In the genomic region with DNA sequence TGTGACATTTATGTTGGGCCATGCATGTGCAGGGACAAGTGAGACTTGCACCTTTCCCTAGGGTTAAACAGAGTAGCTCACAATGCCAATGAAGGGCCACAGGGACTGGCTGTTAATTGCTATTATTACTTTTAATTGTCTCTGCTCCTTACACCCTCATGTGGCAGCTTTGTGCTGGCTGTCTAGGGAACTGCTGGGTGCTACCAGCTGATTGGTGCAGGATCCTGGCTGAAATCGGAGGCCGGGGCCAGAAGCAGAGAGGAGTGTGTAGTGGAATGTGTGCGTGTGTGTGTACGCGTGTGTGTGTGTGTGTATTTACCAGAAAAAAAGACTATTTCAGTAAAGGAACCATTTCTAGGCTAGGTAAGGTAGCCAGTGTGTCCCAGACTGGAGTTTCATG, we compare ENCODE assay signal across 17 cellular contexts.
"Had no signal": no experiment of that assay in that cellular context is flagged by ENCODE, and none has a peak within 500 bp of the region (broad histone marks: within the 10 kb centered on the region; RNA-seq: fewer than 3 reads in every experiment).

No MANE protein-coding gene starts in this region.

- ATAC-seq: activated T-cell treated with anti-CD3 and anti-CD28 coated beads, Interleukin-2, amount 50 U/mL, for 4 hours had no signal

- DNase-seq: activated CD4-positive, alpha-beta memory T cell treated with anti-CD3 and anti-CD28 coated beads for 36 hours; activated CD4-positive, alpha-beta T cell treated with anti-CD3 and anti-CD28 coated beads, Interleukin-2, amount 10 ng/mL, durations not matched to agents 7 days and 5 days; activated CD4-positive, CD25-positive, alpha-beta regulatory T cell; activated CD8-positive, alpha-beta memory T cell treated with anti-CD3 and anti-CD28 coated beads for 24 hours; activated effector memory CD4-positive, alpha-beta T cell treated with anti-CD3 and anti-CD28 coated beads, Interleukin-2, amount 50 U/mL, for 16 hours; activated naive CD4-positive, alpha-beta T cell treated with anti-CD3 and anti-CD28 coated beads for 36 hours; activated T-cell treated with anti-CD3 and anti-CD28 coated beads, Interleukin-2, amount 50 U/mL, for 4 hours; caudate nucleus; KBM-7; NCI-H1048; NCI-H1417 treated with DMSO at 0.1 percent for 48 hours; NCI-H1694 treated with DMSO at 0.1 percent for 48 hours; NCI-H2029 treated with DMSO at 0.1 percent for 48 hours; NCI-H510A treated with DMSO at 0.1 percent for 48 hours; SHP77 treated with DMSO at 0.1 percent for 48 hours had no signal

- H3K27me3 Mint-ChIP-seq: activated CD4-positive, alpha-beta T cell treated with anti-CD3 and anti-CD28 coated beads, Interleukin-2, amount 10 ng/mL, durations not matched to agents 7 days and 5 days; activated naive CD8-positive, alpha-beta T cell had no signal

- H3K4me3 Mint-ChIP-seq: activated CD4-positive, alpha-beta memory T cell treated with anti-CD3 and anti-CD28 coated beads for 36 hours; activated CD4-positive, alpha-beta T cell treated with anti-CD3 and anti-CD28 coated beads, Interleukin-2, amount 10 ng/mL, durations not matched to agents 7 days and 5 days; activated naive CD4-positive, alpha-beta T cell treated with anti-CD3 and anti-CD28 coated beads for 36 hours; activated naive CD8-positive, alpha-beta T cell; activated T-cell treated with anti-CD3 and anti-CD28 coated beads, Interleukin-2, amount 50 U/mL, for 4 hours; T-helper 1 cell treated with Interleukin-12 subunit alpha and Interleukin-12 subunit beta and Interleukin-4 antibody, amounts not matched to agents 30 μg/mL and 1 μg/mL, for 36 hours had no signal

- H3K27ac Mint-ChIP-seq: activated CD4-positive, alpha-beta memory T cell treated with anti-CD3 and anti-CD28 coated beads for 36 hours; activated CD4-positive, alpha-beta T cell treated with anti-CD3 and anti-CD28 coated beads, Interleukin-2, amount 10 ng/mL, durations not matched to agents 7 days and 5 days; activated naive CD4-positive, alpha-beta T cell treated with anti-CD3 and anti-CD28 coated beads for 36 hours; activated naive CD8-positive, alpha-beta T cell; T-helper 1 cell treated with Interleukin-12 subunit alpha and Interleukin-12 subunit beta and Interleukin-4 antibody, amounts not matched to agents 30 μg/mL and 1 μg/mL, for 36 hours had no signal

- H3K9me3 Mint-ChIP-seq: activated CD4-positive, alpha-beta memory T cell treated with anti-CD3 and anti-CD28 coated beads for 36 hours; activated CD4-positive, alpha-beta T cell treated with anti-CD3 and anti-CD28 coated beads, Interleukin-2, amount 10 ng/mL, durations not matched to agents 7 days and 5 days; activated naive CD4-positive, alpha-beta T cell treated with anti-CD3 and anti-CD28 coated beads for 36 hours; activated T-cell treated with anti-CD3 and anti-CD28 coated beads, Interleukin-2, amount 50 U/mL, for 4 hours had no signal

- H3K36me3 Mint-ChIP-seq: activated CD4-positive, alpha-beta memory T cell treated with anti-CD3 and anti-CD28 coated beads for 36 hours; activated naive CD8-positive, alpha-beta T cell had no signal
